Comparison of ENCODE assay signal across 26 cellular contexts in the genomic region with DNA sequence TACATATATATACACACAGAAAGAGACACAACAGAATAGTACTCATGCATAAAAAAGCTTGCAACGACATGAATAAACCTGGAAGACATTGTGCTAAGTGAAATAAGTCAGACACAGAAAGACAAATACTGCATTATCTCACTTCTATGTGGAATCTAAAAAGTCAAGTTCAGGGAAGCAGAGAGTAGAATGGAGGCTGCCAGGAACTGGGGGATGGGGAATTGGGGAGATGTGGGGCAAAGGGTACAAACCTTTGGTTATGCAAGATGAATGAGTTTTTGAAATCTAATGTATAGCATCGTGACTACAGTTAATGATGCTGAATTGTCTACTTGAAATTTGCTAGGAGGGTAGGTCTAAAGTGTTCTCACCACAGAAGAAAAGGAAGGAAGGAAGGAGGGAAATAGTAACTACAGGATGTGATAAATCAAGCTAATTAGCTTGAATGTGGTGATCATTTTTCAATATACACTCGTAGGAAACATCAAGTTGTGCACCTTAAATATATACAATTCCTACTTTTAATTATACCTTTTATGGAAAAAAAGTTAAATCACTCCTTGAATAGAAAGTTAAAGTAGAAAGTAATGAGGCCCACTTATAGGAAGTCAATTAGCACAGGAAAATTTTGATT. TPM values are rescaled to one million over a fixed set of nuclear protein-coding genes. Genes with fewer than 3 reads are reported as not detected.
"Had no signal": no experiment of that assay in that cellular context is flagged by ENCODE, and none has a peak within 500 bp of the region (broad histone marks: within the 10 kb centered on the region; RNA-seq: fewer than 3 reads in every experiment).

No MANE protein-coding gene starts in this region.

- H3K36me3 ChIP-seq: gastrocnemius medialis, prostate gland, right atrium auricular region, tibial artery had no signal

- H3K27ac ChIP-seq: dorsolateral prefrontal cortex, epithelial cell of prostate, gastrocnemius medialis, prostate gland, right atrium auricular region, testis, tibial artery had no signal

- ATAC-seq: esophagus mucosa; gastrocnemius medialis; naive thymus-derived CD8-positive, alpha-beta T cell; stimulated activated effector memory CD8-positive, alpha-beta T cell treated with anti-CD3 and anti-CD28 coated beads, Interleukin-12 subunit alpha, Interleukin-12 subunit beta, amount 100 ng/mL, for 72 hours; stimulated activated naive CD8-positive, alpha-beta T cell treated with anti-CD3 and anti-CD28 coated beads, Interleukin-15, Interleukin-2, amounts not matched to agents 100 U/mL and 50 U/mL, for 24 hours had no signal

- H3K4me1 ChIP-seq: gastrocnemius medialis, prostate gland, right atrium auricular region, testis, tibial artery had no signal

- H3K9me3 ChIP-seq: gastrocnemius medialis, prostate gland, right atrium auricular region, testis, tibial artery had no signal

- H3K4me3 ChIP-seq: dorsolateral prefrontal cortex, gastrocnemius medialis, prostate gland, right atrium auricular region, smooth muscle cell, testis, tibial artery had no signal

- DNase-seq: dorsolateral prefrontal cortex; effector CD4-positive, alpha-beta T cell; foreskin fibroblast; gastrocnemius medialis; head of caudate nucleus; mesenchymal stem cell; naive thymus-derived CD8-positive, alpha-beta T cell; nephron progenitor cell; nucleus accumbens; stimulated activated CD4-positive, alpha-beta T cell treated with anti-CD3 and anti-CD28 coated beads, Interleukin-2, amount 100 ng/mL, for 24 hours; stimulated activated CD4-positive, alpha-beta T cell treated with anti-CD3 and anti-CD28 coated beads, Interleukin-4, amount 100 ng/mL, for 24 hours; stimulated activated naive CD8-positive, alpha-beta T cell treated with anti-CD3 and anti-CD28 coated beads, Interleukin-15, Interleukin-2, amounts not matched to agents 100 U/mL and 50 U/mL, for 24 hours; substantia nigra; testis; tibial artery had no signal

- H3K27me3 ChIP-seq: gastrocnemius medialis, right atrium auricular region, testis, tibial artery had no signal

- H3K4me2 ChIP-seq: smooth muscle cell had no signal

RNA-seq across cellular contexts. Expression of a gene that starts 33.8 kb away (rescaled TPM):
- total RNA-seq: dorsolateral prefrontal cortex; esophagus mucosa; gastrocnemius medialis; glomerular endothelial cell; lung microvascular endothelial cell; myocyte; naive thymus-derived CD8-positive, alpha-beta T cell; right atrium auricular region; urinary bladder had no signal

RNA-seq across cellular contexts. Expression of a gene that starts 46.9 kb away (rescaled TPM):
- total RNA-seq: dorsolateral prefrontal cortex; gastrocnemius medialis; glomerular endothelial cell; lung microvascular endothelial cell; myocyte; naive thymus-derived CD8-positive, alpha-beta T cell; osteocyte; prostate gland; right atrium auricular region had no signal
